In the genomic region with DNA sequence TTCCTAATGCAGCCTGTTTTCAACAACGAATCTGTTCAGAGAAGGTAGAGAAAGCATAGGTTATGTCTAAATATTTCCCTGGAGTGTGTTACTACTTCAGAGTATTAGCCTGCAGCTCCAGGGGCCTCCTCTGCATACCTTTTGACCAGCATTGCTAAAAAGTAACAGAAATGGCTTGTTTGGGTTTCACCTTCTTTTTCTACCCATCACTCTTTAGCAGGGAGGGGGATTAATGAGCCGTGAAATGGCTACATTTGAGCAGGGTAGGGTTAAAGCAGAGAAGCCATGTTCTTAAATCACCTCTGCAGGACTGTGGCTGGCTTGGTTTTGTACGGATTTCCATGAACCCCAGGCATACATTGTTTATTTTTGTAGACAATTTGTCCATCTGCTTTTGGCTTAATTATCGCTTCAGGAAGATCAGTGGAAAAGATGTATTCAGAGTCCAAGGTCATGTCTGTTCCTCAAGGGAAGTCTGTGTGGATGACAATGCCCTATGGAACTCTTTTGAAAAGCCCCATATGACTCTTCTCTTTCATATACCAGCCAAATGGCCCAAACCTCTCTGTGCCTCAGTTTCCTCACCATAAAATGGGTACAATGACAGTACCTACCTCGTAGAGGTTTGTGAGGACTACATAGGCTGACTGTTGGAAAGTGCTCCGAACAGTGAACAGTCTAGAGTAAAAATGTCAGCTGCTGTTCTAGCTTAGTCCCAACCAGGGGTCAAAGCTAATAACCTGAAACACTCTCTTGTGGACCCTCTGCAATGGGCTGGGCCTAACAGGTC, we compare ENCODE assay signal across 9 cellular contexts.
DNase-seq lines count a peak whose midpoint lies in the region; ATAC-seq and TF ChIP-seq lines count a peak whose summit lies in the region.
"Had no signal": no experiment of that assay in that cellular context is flagged by ENCODE, and none has a peak within 500 bp of the region (broad histone marks: within the 10 kb centered on the region; RNA-seq: fewer than 3 reads in every experiment).

No MANE protein-coding gene starts in this region.

- peaks cover 2% of the 10 kb centered on the region for H3K9me3 Mint-ChIP-seq in activated naive CD4-positive, alpha-beta T cell treated with anti-CD3 and anti-CD28 coated beads, Interleukin-2, amount 10 ng/mL, durations not matched to agents 7 days and 5 days
- H3K9me3 Mint-ChIP-seq: IgD-negative memory B cell had no signal

- H3K79me2 ChIP-seq in KMS-11 (ENCODE audit: insufficient read depth, low read depth) = no peaks in the 10 kb centered on the region

- TF ChIP-seq EP300 in gastroesophageal sphincter (IDR thresholded peaks at IDR 0.05) = no peak

- H3K9me3 ChIP-seq in gastroesophageal sphincter (no peaks in the 10 kb centered on the region), stomach smooth muscle (ENCODE audit: control insufficient read depth in 2 of 2, low read length in 2 of 2) (no peaks in the 10 kb centered on the region)

- no peak for DNase-seq in COLO829 (ENCODE audit: low spot score)
- no peak for DNase-seq in activated naive CD4-positive, alpha-beta T cell treated with anti-CD3 and anti-CD28 coated beads, Interleukin-2, amount 10 ng/mL, durations not matched to agents 7 days and 5 days
- DNase-seq in mesenteric fat pad (ENCODE audit: low spot score) = no peak
- DNase-seq in stimulated activated CD4-positive, alpha-beta T cell treated with anti-CD3 and anti-CD28 coated beads, Interleukin-12 subunit alpha, Interleukin-12 subunit beta, amount 100 ng/mL, for 4 hours = no peak

- H3K27me3 ChIP-seq in KMS-11 (ENCODE audit: insufficient read depth, low read depth) (no peaks in the 10 kb centered on the region), gastroesophageal sphincter (no peaks in the 10 kb centered on the region), stomach smooth muscle (ENCODE audit: control insufficient read depth in 1 of 2, insufficient read depth in 2 of 2, low read length in 2 of 2) (no peaks in the 10 kb centered on the region)

- no peak overlapping the region for H3K27ac Mint-ChIP-seq in activated naive CD4-positive, alpha-beta T cell treated with anti-CD3 and anti-CD28 coated beads, Interleukin-2, amount 10 ng/mL, durations not matched to agents 7 days and 5 days
- H3K27ac Mint-ChIP-seq: IgD-negative memory B cell had no signal

- peaks cover 2% of the 10 kb centered on the region for H3K4me1 Mint-ChIP-seq in activated naive CD4-positive, alpha-beta T cell treated with anti-CD3 and anti-CD28 coated beads, Interleukin-2, amount 10 ng/mL, durations not matched to agents 7 days and 5 days

- TF ChIP-seq POLR2A in gastroesophageal sphincter (IDR thresholded peaks at IDR 0.05) = no peak

- TF ChIP-seq CTCF in KMS-11 (conservative IDR thresholded peaks at IDR 0.05; ENCODE audit: low read depth, low read length) (no peak), gastroesophageal sphincter (IDR thresholded peaks at IDR 0.05) (no peak)

- CTCF ChIA-PET in activated naive CD4-positive, alpha-beta T cell treated with anti-CD3 and anti-CD28 coated beads, Interleukin-2, amount 10 ng/mL, durations not matched to agents 7 days and 5 days (lab: Charles Lee) = interaction anchor here (0.6 to 3.3 kb wide), 8 partner anchors 11 to 190 kb away, joined by 3 to 46 read pairs (median 3); no protein-coding TSS in a partner anchor

- peaks cover 7% of the 10 kb centered on the region for H3K4me1 ChIP-seq in KMS-11 (ENCODE audit: low read depth, poor library complexity, severe bottlenecking)
- peaks cover 10 to 96% (median 48%) of the 10 kb centered on the region in 3 donors for H3K4me1 ChIP-seq in gastroesophageal sphincter
- H3K4me1 ChIP-seq in stomach smooth muscle (ENCODE audit: control insufficient read depth, insufficient read depth, low read length) = peaks cover 88% of the 10 kb centered on the region

- H4K20me1 ChIP-seq in KMS-11 (ENCODE audit: insufficient read depth) = no peaks in the 10 kb centered on the region

- H3K4me2 ChIP-seq in KMS-11 = no peak overlapping the region

- H3K4me3 ChIP-seq in KMS-11 (IDR thresholded peaks at IDR 0.05; ENCODE audit: insufficient read depth, low read depth, low read length) (no peak overlapping the region), gastroesophageal sphincter (no peak overlapping the region), stomach smooth muscle (ENCODE audit: low read length in 2 of 2) (peak overlapping the region; percentile 25 to 30)

- H3K27ac ChIP-seq in KMS-11 (no peak overlapping the region), gastroesophageal sphincter (peak overlapping the region; percentile 86 to 96 (median 92)), stomach smooth muscle (ENCODE audit: low read length) (peak overlapping the region; percentile 96)

- ATAC-seq in GM19452 (IDR thresholded peaks at IDR 0.05; ENCODE audit: unreplicated experiment) (peak; percentile 3), gastroesophageal sphincter (no peak)

- 29% methylated on average over 5 of the region's 6 CpGs for WGBS in gastroesophageal sphincter (ENCODE audit: low coverage in 1 of 2), 2 donors

- H3K9ac ChIP-seq in KMS-11 (no peak overlapping the region), stomach smooth muscle (ENCODE audit: low read length in 2 of 2) (peak overlapping the region; percentile 47 to 62)

- H2AFZ ChIP-seq in KMS-11 (ENCODE audit: low read depth) = peak overlapping the region; percentile 26; the same call in 1 of the 2 replicates

- H3K4me3 Mint-ChIP-seq in activated naive CD4-positive, alpha-beta T cell treated with anti-CD3 and anti-CD28 coated beads, Interleukin-2, amount 10 ng/mL, durations not matched to agents 7 days and 5 days = no peak overlapping the region
- H3K4me3 Mint-ChIP-seq: IgD-negative memory B cell had no signal

- peaks cover 86% of the 10 kb centered on the region for H3K27me3 Mint-ChIP-seq in activated naive CD4-positive, alpha-beta T cell treated with anti-CD3 and anti-CD28 coated beads, Interleukin-2, amount 10 ng/mL, durations not matched to agents 7 days and 5 days

- H3K36me3 ChIP-seq in KMS-11 (ENCODE audit: insufficient read depth) (no peaks in the 10 kb centered on the region), gastroesophageal sphincter (no peaks in the 10 kb centered on the region), stomach smooth muscle (ENCODE audit: control insufficient read depth in 2 of 2, insufficient read depth in 2 of 2, low read length in 2 of 2) (peaks cover 17 to 20% of the 10 kb centered on the region in 2 donors)

- H3K36me3 Mint-ChIP-seq in activated naive CD4-positive, alpha-beta T cell treated with anti-CD3 and anti-CD28 coated beads, Interleukin-2, amount 10 ng/mL, durations not matched to agents 7 days and 5 days = no peaks in the 10 kb centered on the region
- H3K36me3 Mint-ChIP-seq: IgD-negative memory B cell had no signal

Comparison
In these comparisons a context has a peak if more than half of its experiments do, and no peak if none do; other contexts are left out.
1. H3K4me3 ChIP-seq: peak in stomach smooth muscle (2 of 2); none in KMS-11 (single experiment) and gastroesophageal sphincter (0 of 2).